In genomic region chr20:31713312-31714049, GRCh38 we compare ENCODE assay signal across 8 cellular contexts. TPM values are rescaled to one million over a fixed set of nuclear protein-coding genes. Genes with fewer than 3 reads are reported as not detected.
DNase-seq lines count a peak whose midpoint lies in the region; ATAC-seq and TF ChIP-seq lines count a peak whose summit lies in the region.

No MANE protein-coding gene starts in this region.

- H3K27me3 ChIP-seq in foreskin keratinocyte (no peaks in the 10 kb centered on the region), parathyroid adenoma (ENCODE audit: control insufficient read depth, insufficient read depth, low read length) (no peaks in the 10 kb centered on the region)

- DNase-seq in GM04504 (ENCODE audit: low read depth), result peak; percentile 91
- peak; percentile 65 to 83 for DNase-seq in foreskin keratinocyte
- DNase-seq in NCI-H1694 (lab: John Stamatoyannopoulos, UW), result no peak
- no peak for DNase-seq in CD1c-positive myeloid dendritic cell (ENCODE audit: extremely low spot score)
- no peak for DNase-seq in GDM1 (lab: John Stamatoyannopoulos, UW)

- H3K4me2 ChIP-seq in parathyroid adenoma (ENCODE audit: low read length), result no peak overlapping the region

- H3K9ac ChIP-seq in parathyroid adenoma, result no peak overlapping the region

- H2AFZ ChIP-seq in parathyroid adenoma, result no peak overlapping the region

- H3K4me1 ChIP-seq in foreskin keratinocyte (peaks cover 65% of the 10 kb centered on the region), parathyroid adenoma (peaks cover 26% of the 10 kb centered on the region)

- H3K4me3 ChIP-seq in WI38 (ENCODE audit: low read depth, low read length) (peak overlapping the region; percentile 51), parathyroid adenoma (ENCODE audit: low read depth, low read length) (no peak overlapping the region)

- no peaks in the 10 kb centered on the region for H3K36me3 ChIP-seq in parathyroid adenoma (ENCODE audit: control insufficient read depth, insufficient read depth, low read length)

- H3K79me2 ChIP-seq in parathyroid adenoma, result peaks cover 18% of the 10 kb centered on the region

- TF ChIP-seq CTCF in WI38 (IDR thresholded peaks at IDR 0.05; ENCODE audit: low read depth, low read length) (no peak), foreskin keratinocyte (conservative IDR thresholded peaks at IDR 0.05) (no peak), parathyroid adenoma (IDR thresholded peaks at IDR 0.05) (no peak)

- ATAC-seq in foreskin keratinocyte, result peak; percentile 55
- ATAC-seq in GM21723 (IDR thresholded peaks at IDR 0.05; ENCODE audit: unreplicated experiment), result no peak

- no peaks in the 10 kb centered on the region for H3K9me3 ChIP-seq in parathyroid adenoma (ENCODE audit: control insufficient read depth, low read length)

- peak overlapping the region; percentile 97 for H3K27ac ChIP-seq in foreskin keratinocyte
- peak overlapping the region; percentile 83 for H3K27ac ChIP-seq in parathyroid adenoma

RNA-seq across cellular contexts. Expression of gene BCL2L1, which starts 9.2 kb away (rescaled TPM):
- 114 and 136 TPM in 2 replicates for total RNA-seq in foreskin keratinocyte
- 106 and 115 TPM in 2 replicates for polyA plus RNA-seq in foreskin keratinocyte

RNA-seq across cellular contexts. Expression of gene TPX2, which starts 25.6 kb away (rescaled TPM):
- total RNA-seq in foreskin keratinocyte, result 106 and 126 TPM in 2 replicates
- 47.2 and 65.4 TPM in 2 replicates for polyA plus RNA-seq in foreskin keratinocyte

Comparison
In these comparisons a context has a peak if more than half of its experiments do, and no peak if none do; other contexts are left out.
1. DNase-seq: peak in GM04504 (single experiment) and foreskin keratinocyte (2 of 2); none in NCI-H1694 (single experiment), CD1c-positive myeloid dendritic cell (single experiment) and GDM1 (single experiment).